In genomic region chr1:184270556-184270955, GRCh38 we compare ENCODE assay signal across 20 cellular contexts.
A peak's percentile ranks its signal among the peaks of the same experiment; 100 is the strongest.
DNase-seq lines count a peak whose midpoint lies in the region; ATAC-seq and TF ChIP-seq lines count a peak whose summit lies in the region.
"Had no signal": no experiment of that assay in that cellular context is flagged by ENCODE, and none has a peak within 500 bp of the region (broad histone marks: within the 10 kb centered on the region; RNA-seq: fewer than 3 reads in every experiment).

No MANE protein-coding gene starts in this region.

- H3K4me3 ChIP-seq in neuronal stem cell (ENCODE audit: low read length in 2 of 2) (no peak overlapping the region), tibial artery (no peak overlapping the region)
- H3K4me3 ChIP-seq: suprapubic skin had no signal

- no peak overlapping the region for H3K9ac ChIP-seq in neuronal stem cell (ENCODE audit: low read depth, low read length, poor library complexity)

- no peak for TF ChIP-seq CTCF in tibial artery (IDR thresholded peaks at IDR 0.05)

- H3K36me3 ChIP-seq in neuronal stem cell (replicated peaks in 1 of 2; ENCODE audit: control insufficient read depth in 2 of 2, insufficient read depth in 2 of 2, low read length in 2 of 2) (no peaks in the 10 kb centered on the region), tibial artery (no peaks in the 10 kb centered on the region)
- H3K36me3 ChIP-seq: suprapubic skin had no signal

- no peak overlapping the region for H2BK120ac ChIP-seq in neuronal stem cell (ENCODE audit: low read depth, low read length)

- ATAC-seq in HG02571 (IDR thresholded peaks at IDR 0.05; ENCODE audit: unreplicated experiment) (no peak), GM18867 (IDR thresholded peaks at IDR 0.05; ENCODE audit: unreplicated experiment) (no peak)
- ATAC-seq: T-cell had no signal

- no CpG with 5 or more reads among the region's 3 CpGs for WGBS in neuronal stem cell (ENCODE audit: extremely low coverage in 2 of 2, insufficient read length in 2 of 2, insufficient replicate concordance in 1 of 2), 2 donors

- no peaks in the 10 kb centered on the region for H3K27me3 ChIP-seq in neuronal stem cell (ENCODE audit: control insufficient read depth in 3 of 3, insufficient read depth in 3 of 3, low read depth in 1 of 3, low read length in 3 of 3)
- H3K27me3 ChIP-seq in tibial artery, result no peaks in the 10 kb centered on the region
- H3K27me3 ChIP-seq: suprapubic skin had no signal

- intact Hi-C loops in tibial artery (cut with DNase I; ENCODE audit: low total_unique reads), result no loop called here

- no peak overlapping the region for H3K18ac ChIP-seq in neuronal stem cell (ENCODE audit: low read length)

- no peak overlapping the region for H3K4ac ChIP-seq in neuronal stem cell (ENCODE audit: low read length)

- H2BK5ac ChIP-seq in neuronal stem cell (ENCODE audit: low read length), result no peak overlapping the region

- H4K8ac ChIP-seq in neuronal stem cell (ENCODE audit: low read depth, low read length), result no peak overlapping the region

- H3K14ac ChIP-seq in neuronal stem cell (ENCODE audit: low read length), result no peak overlapping the region

- no peak overlapping the region for H3K23ac ChIP-seq in neuronal stem cell (ENCODE audit: low read depth, low read length, poor library complexity)

- no peaks in the 10 kb centered on the region for H3K79me1 ChIP-seq in neuronal stem cell (ENCODE audit: low read depth, low read length)

- H3K9me3 ChIP-seq in neuronal stem cell (replicated peaks in 1 of 2; ENCODE audit: control insufficient read depth in 2 of 2, insufficient read depth in 1 of 2, low read depth in 1 of 2, low read length in 2 of 2) (no peaks in the 10 kb centered on the region), tibial artery (peaks cover 0 to 4% (median 0%) of the 10 kb centered on the region in 3 donors)
- H3K9me3 ChIP-seq: suprapubic skin had no signal

- H4K91ac ChIP-seq in neuronal stem cell (ENCODE audit: low read depth, low read length, poor library complexity), result no peak overlapping the region

- H3K4me2 ChIP-seq in neuronal stem cell (ENCODE audit: insufficient read depth, low read length, poor library complexity, severe bottlenecking), result no peak overlapping the region

- H3K4me1 ChIP-seq in neuronal stem cell (ENCODE audit: control insufficient read depth in 2 of 2, insufficient read depth in 1 of 2, low read depth in 1 of 2, low read length in 2 of 2) (peaks cover 0 to 9% of the 10 kb centered on the region in 2 donors), tibial artery (no peaks in the 10 kb centered on the region)
- H3K4me1 ChIP-seq: suprapubic skin had no signal

- DNase-seq in EH (ENCODE audit: low read depth), result peak; percentile 58
- DNase-seq in M059J (ENCODE audit: low read depth), result peak; percentile 46
- DNase-seq in glomerular visceral epithelial cell (ENCODE audit: extremely low spot score), result peak; percentile 5
- no peak for DNase-seq in neuronal stem cell (ENCODE audit: low spot score)
- DNase-seq in tibial artery, result no peak
- DNase-seq in stimulated activated naive CD4-positive, alpha-beta T cell treated with Interleukin-2 at 50 U/mL for 16 hours (lab: John Stamatoyannopoulos, UW), result no peak
- DNase-seq: activated CD4-positive, alpha-beta T cell treated with anti-CD3 and anti-CD28 coated beads, Interleukin-2, amount 10 ng/mL, durations not matched to agents 7 days and 5 days; activated CD8-positive, alpha-beta memory T cell treated with anti-CD3 and anti-CD28 coated beads, Interleukin-2, amount 50 U/mL, for 48 hours; activated gamma-delta T cell; anterior cingulate cortex; CD8-positive, alpha-beta memory T cell; hippocampal formation; left cardiac atrium; NCI-H69; SHP77; stimulated activated CD4-positive, alpha-beta T cell treated with anti-CD3 and anti-CD28 coated beads, Interleukin-12 subunit alpha, Interleukin-12 subunit beta, amount 100 ng/mL, for 4 hours; T-cell had no signal

- no peak overlapping the region for H2AK5ac ChIP-seq in neuronal stem cell (ENCODE audit: low read depth, low read length)

- no peak overlapping the region for H2BK12ac ChIP-seq in neuronal stem cell (ENCODE audit: low read length)

- no peak overlapping the region for H2BK15ac ChIP-seq in neuronal stem cell (ENCODE audit: low read length)

- H2AFZ ChIP-seq in neuronal stem cell (ENCODE audit: low read length), result no peak overlapping the region

- peak overlapping the region; percentile 4 for H3K27ac ChIP-seq in neuronal stem cell (replicated peaks; ENCODE audit: low read length)
- H3K27ac ChIP-seq in tibial artery, result no peak overlapping the region
- H3K27ac ChIP-seq: suprapubic skin had no signal

Comparison
In these comparisons a context has a peak if more than half of its experiments do, and no peak if none do; other contexts are left out.
1. DNase-seq: peak in EH (single experiment), M059J (single experiment) and glomerular visceral epithelial cell (single experiment); none in neuronal stem cell (single experiment), tibial artery (0 of 2) and stimulated activated naive CD4-positive, alpha-beta T cell treated with Interleukin-2 at 50 U/mL for 16 hours (single experiment).